Comparison of ENCODE assay signal across 12 cellular contexts in the genomic region with DNA sequence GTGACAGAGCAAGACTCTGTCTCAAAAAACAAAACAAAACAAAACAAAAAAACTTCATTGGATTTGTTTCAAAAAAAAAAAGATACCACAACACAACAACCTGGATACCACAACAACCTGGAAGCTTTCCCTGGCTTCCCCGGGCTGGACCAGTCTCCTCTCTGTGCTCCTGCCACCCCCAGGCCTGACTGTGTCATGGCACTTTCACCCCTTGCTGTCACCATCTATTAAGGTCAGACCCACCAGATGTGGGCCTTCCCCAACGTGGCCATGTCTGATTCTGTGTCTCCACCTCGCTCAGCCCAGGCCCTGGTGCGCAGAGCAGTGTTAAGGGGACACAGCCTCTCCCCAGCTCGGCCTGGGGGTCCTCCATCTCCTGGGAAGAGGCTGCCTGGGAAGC. TPM values are rescaled to one million over a fixed set of nuclear protein-coding genes. Genes with fewer than 3 reads are reported as not detected.
DNase-seq lines count a peak whose midpoint lies in the region; ATAC-seq, FAIRE-seq and TF ChIP-seq lines count a peak whose summit lies in the region.
"Had no signal": no experiment of that assay in that cellular context is flagged by ENCODE, and none has a peak within 500 bp of the region (broad histone marks: within the 10 kb centered on the region; RNA-seq: fewer than 3 reads in every experiment).

No MANE protein-coding gene starts in this region.

- no peak for DNase-seq in AG10803 (ENCODE audit: low read depth)
- DNase-seq in RWPE1 (ENCODE audit: low spot score) = peak; percentile 20
- DNase-seq in kidney = no peak
- no peak for DNase-seq in GOT3 (lab: John Stamatoyannopoulos, UW)
- DNase-seq in activated CD4-positive, alpha-beta T cell treated with anti-CD3 and anti-CD28 coated beads, Interleukin-2, amount 10 ng/mL, durations not matched to agents 7 days and 5 days = no peak
- no peak for DNase-seq in CD8-positive, alpha-beta T cell
- DNase-seq: activated B cell treated with CpG ODN at 0.5 μM for 24 hours, activated gamma-delta T cell, midbrain had no signal

- FAIRE-seq in kidney (lab: Jason Lieb, UNC) = no peak

- H3K36me3 Mint-ChIP-seq in activated CD4-positive, alpha-beta T cell treated with anti-CD3 and anti-CD28 coated beads, Interleukin-2, amount 10 ng/mL, durations not matched to agents 7 days and 5 days (ENCODE audit: low read depth) = no peaks in the 10 kb centered on the region
- no peaks in the 10 kb centered on the region for H3K36me3 Mint-ChIP-seq in CD8-positive, alpha-beta T cell

- no peaks in the 10 kb centered on the region for H3K4me1 Mint-ChIP-seq in activated CD4-positive, alpha-beta T cell treated with anti-CD3 and anti-CD28 coated beads, Interleukin-2, amount 10 ng/mL, durations not matched to agents 7 days and 5 days
- H3K4me1 Mint-ChIP-seq in CD8-positive, alpha-beta T cell (ENCODE audit: low read depth) = no peaks in the 10 kb centered on the region
- H3K4me1 Mint-ChIP-seq: activated B cell treated with CpG ODN at 0.5 μM for 24 hours had no signal

- no peaks in the 10 kb centered on the region for H3K36me3 ChIP-seq in kidney (ENCODE audit: control insufficient read depth in 1 of 2, insufficient read depth in 2 of 2, low read length in 2 of 2)
- no peaks in the 10 kb centered on the region for H3K36me3 ChIP-seq in CD8-positive, alpha-beta T cell (ENCODE audit: insufficient read depth, low read length)

- H3K27ac ChIP-seq in RWPE1 (no peak overlapping the region), kidney (ENCODE audit: low read depth in 2 of 2, low read length in 2 of 2) (no peak overlapping the region)
- no peak overlapping the region for H3K27ac ChIP-seq in CD8-positive, alpha-beta T cell (ENCODE audit: low read depth, low read length)
- H3K27ac ChIP-seq: coronary artery had no signal

- peaks cover 0 to 5% of the 10 kb centered on the region in 2 donors for H3K4me1 ChIP-seq in kidney (ENCODE audit: control insufficient read depth in 1 of 2, insufficient read depth in 1 of 2, low read depth in 1 of 2, low read length in 2 of 2)
- H3K4me1 ChIP-seq in CD8-positive, alpha-beta T cell (ENCODE audit: insufficient read depth, low read length) = no peaks in the 10 kb centered on the region

- H3K27me3 Mint-ChIP-seq in activated CD4-positive, alpha-beta T cell treated with anti-CD3 and anti-CD28 coated beads, Interleukin-2, amount 10 ng/mL, durations not matched to agents 7 days and 5 days = no peaks in the 10 kb centered on the region
- peaks cover 2% of the 10 kb centered on the region for H3K27me3 Mint-ChIP-seq in CD8-positive, alpha-beta T cell (ENCODE audit: low read depth)
- H3K27me3 Mint-ChIP-seq: activated B cell treated with CpG ODN at 0.5 μM for 24 hours had no signal

- H3K9me3 ChIP-seq in kidney (ENCODE audit: control insufficient read depth in 1 of 2, low read length in 2 of 2) = no peaks in the 10 kb centered on the region
- H3K9me3 ChIP-seq in CD8-positive, alpha-beta T cell (ENCODE audit: low read length) = no peaks in the 10 kb centered on the region

- intact Hi-C loops in kidney (cut with DNase I) = no loop called here
- intact Hi-C loops in CD8-positive, alpha-beta T cell (cut with DNase I, micrococcal nuclease) = loop anchor here in 1 of 2 experiments (5.0 kb wide), 1 partner anchor 53 kb away; no protein-coding TSS in a partner anchor

- CTCF ChIA-PET in RWPE1 (lab: Yijun Ruan, JAX) = interaction anchor here (0.6 to 0.9 kb wide), 2 partner anchors 11 to 44 kb away, joined by 3 read pairs; no protein-coding TSS in a partner anchor
- CTCF ChIA-PET in activated CD4-positive, alpha-beta T cell treated with anti-CD3 and anti-CD28 coated beads, Interleukin-2, amount 10 ng/mL, durations not matched to agents 7 days and 5 days (lab: Charles Lee) = interaction anchor here (1.2 kb wide), 1 partner anchor 48 kb away, joined by 3 read pairs; no protein-coding TSS in a partner anchor
- CTCF ChIA-PET in CD8-positive, alpha-beta T cell (lab: Charles Lee) = no interaction called here

- POLR2A ChIA-PET in RWPE1 (lab: Yijun Ruan, JAX; ENCODE audit: low non-redundant PET) = no interaction called here
- POLR2A ChIA-PET in activated CD4-positive, alpha-beta T cell treated with anti-CD3 and anti-CD28 coated beads, Interleukin-2, amount 10 ng/mL, durations not matched to agents 7 days and 5 days (lab: Charles Lee) = no interaction called here
- POLR2A ChIA-PET in CD8-positive, alpha-beta T cell (lab: Charles Lee) = no interaction called here

- no peak overlapping the region for H3K9ac ChIP-seq in kidney (ENCODE audit: low read length in 2 of 2)

- H3K4me3 Mint-ChIP-seq in activated CD4-positive, alpha-beta T cell treated with anti-CD3 and anti-CD28 coated beads, Interleukin-2, amount 10 ng/mL, durations not matched to agents 7 days and 5 days = no peak overlapping the region
- no peak overlapping the region for H3K4me3 Mint-ChIP-seq in CD8-positive, alpha-beta T cell
- H3K4me3 Mint-ChIP-seq: activated B cell treated with CpG ODN at 0.5 μM for 24 hours had no signal

- H3K27ac Mint-ChIP-seq in activated CD4-positive, alpha-beta T cell treated with anti-CD3 and anti-CD28 coated beads, Interleukin-2, amount 10 ng/mL, durations not matched to agents 7 days and 5 days = no peak overlapping the region
- no peak overlapping the region for H3K27ac Mint-ChIP-seq in CD8-positive, alpha-beta T cell
- H3K27ac Mint-ChIP-seq: activated B cell treated with CpG ODN at 0.5 μM for 24 hours had no signal

- peak; percentile 8; the same call in 1 of the 2 replicates for TF ChIP-seq CTCF in AG10803 (conservative IDR thresholded peaks at IDR 0.05; ENCODE audit: low read length)
- TF ChIP-seq CTCF in GM12875 (IDR thresholded peaks at IDR 0.05; ENCODE audit: borderline replicate concordance, insufficient read depth, low read depth, low read length) = peak; percentile 30; the same call in 1 of the 2 replicates
- TF ChIP-seq CTCF in RWPE1 (conservative IDR thresholded peaks at IDR 0.05; ENCODE audit: low read depth) = no peak
- TF ChIP-seq CTCF in kidney (IDR thresholded peaks at IDR 0.05; ENCODE audit: borderline replicate concordance, extremely low read depth, insufficient read depth) = peak; percentile 4
- TF ChIP-seq CTCF in CD8-positive, alpha-beta T cell (IDR thresholded peaks at IDR 0.05) = no peak

- no peak overlapping the region for H3K4me3 ChIP-seq in AG10803 (ENCODE audit: low read length)
- no peak overlapping the region for H3K4me3 ChIP-seq in GM12875 (ENCODE audit: low read depth, low read length)
- H3K4me3 ChIP-seq in kidney (ENCODE audit: low read length in 2 of 2) = no peak overlapping the region
- no peak overlapping the region for H3K4me3 ChIP-seq in CD8-positive, alpha-beta T cell (ENCODE audit: low read depth, low read length)
- H3K4me3 ChIP-seq: coronary artery had no signal

- H3K27me3 ChIP-seq in CD8-positive, alpha-beta T cell (ENCODE audit: insufficient read depth, low read length) = no peaks in the 10 kb centered on the region

- ATAC-seq in GM21390 (IDR thresholded peaks at IDR 0.05; ENCODE audit: unreplicated experiment) = no peak
- ATAC-seq in CD8-positive, alpha-beta T cell = no peak

- H3K9me3 Mint-ChIP-seq in activated CD4-positive, alpha-beta T cell treated with anti-CD3 and anti-CD28 coated beads, Interleukin-2, amount 10 ng/mL, durations not matched to agents 7 days and 5 days = no peaks in the 10 kb centered on the region
- H3K9me3 Mint-ChIP-seq in CD8-positive, alpha-beta T cell = no peaks in the 10 kb centered on the region
- H3K9me3 Mint-ChIP-seq: activated B cell treated with CpG ODN at 0.5 μM for 24 hours had no signal

RNA-seq across cellular contexts. Expression of gene ACOT11, which starts 28.3 kb away (rescaled TPM):
- 24.6 TPM for total RNA-seq in kidney
- polyA plus RNA-seq in kidney (ENCODE audit: insufficient read depth, low read depth, low replicate concordance) = 31.1 TPM
- 1 to 10 TPM; 1.9 to 2.0 TPM for total RNA-seq in activated CD4-positive, alpha-beta T cell treated with anti-CD3 and anti-CD28 coated beads, Interleukin-2, amount 10 ng/mL, durations not matched to agents 7 days and 5 days
- under 1 TPM; 0.14 to 0.27 TPM for total RNA-seq in CD8-positive, alpha-beta T cell

Comparison
In these comparisons a context has a peak if more than half of its experiments do, and no peak if none do; other contexts are left out.
1. CTCF ChIP-seq: peak in AG10803 (single experiment), GM12875 (single experiment) and kidney (single experiment); none in RWPE1 (single experiment) and CD8-positive, alpha-beta T cell (single experiment).